ENCODE assay signal across 8 cellular contexts in the genomic region with DNA sequence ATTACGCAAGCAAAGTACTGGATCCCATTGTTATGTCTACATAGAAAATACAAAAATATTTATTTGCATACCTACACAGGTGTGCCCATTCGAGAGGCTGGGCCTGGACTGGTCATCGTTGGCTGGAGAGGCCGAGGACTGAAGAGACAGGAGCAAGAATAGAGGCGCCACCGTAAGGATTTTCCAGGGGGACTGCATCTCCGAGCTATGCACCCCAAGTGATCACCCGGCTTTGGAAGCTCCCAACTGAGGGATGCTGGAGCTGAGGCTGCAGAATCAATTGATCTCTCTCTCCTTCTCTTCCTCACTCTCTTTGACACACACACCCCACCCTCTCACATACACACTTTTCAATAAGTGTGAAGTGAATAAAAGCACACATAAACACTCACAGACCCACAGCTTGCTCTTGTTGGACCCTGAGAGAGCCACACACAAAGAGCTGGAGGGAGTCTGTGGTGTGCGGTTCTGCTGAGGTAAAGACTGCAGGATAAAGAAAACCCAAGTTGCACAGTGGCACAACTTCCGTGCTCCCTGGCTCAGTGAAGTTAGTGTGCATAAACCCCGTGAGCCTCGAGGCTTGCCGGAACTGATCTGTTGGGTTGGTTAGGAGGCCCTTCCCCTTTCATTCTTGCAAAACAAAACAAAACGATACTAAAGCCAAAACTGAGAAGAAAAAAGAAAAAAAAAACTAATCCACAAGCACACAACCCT. TPM values are rescaled to one million over a fixed set of nuclear protein-coding genes. Genes with fewer than 3 reads are reported as not detected.
A peak's percentile ranks its signal among the peaks of the same experiment; 100 is the strongest.
DNase-seq lines count a peak whose midpoint lies in the region; ATAC-seq and TF ChIP-seq lines count a peak whose summit lies in the region.

A gene with protein sequence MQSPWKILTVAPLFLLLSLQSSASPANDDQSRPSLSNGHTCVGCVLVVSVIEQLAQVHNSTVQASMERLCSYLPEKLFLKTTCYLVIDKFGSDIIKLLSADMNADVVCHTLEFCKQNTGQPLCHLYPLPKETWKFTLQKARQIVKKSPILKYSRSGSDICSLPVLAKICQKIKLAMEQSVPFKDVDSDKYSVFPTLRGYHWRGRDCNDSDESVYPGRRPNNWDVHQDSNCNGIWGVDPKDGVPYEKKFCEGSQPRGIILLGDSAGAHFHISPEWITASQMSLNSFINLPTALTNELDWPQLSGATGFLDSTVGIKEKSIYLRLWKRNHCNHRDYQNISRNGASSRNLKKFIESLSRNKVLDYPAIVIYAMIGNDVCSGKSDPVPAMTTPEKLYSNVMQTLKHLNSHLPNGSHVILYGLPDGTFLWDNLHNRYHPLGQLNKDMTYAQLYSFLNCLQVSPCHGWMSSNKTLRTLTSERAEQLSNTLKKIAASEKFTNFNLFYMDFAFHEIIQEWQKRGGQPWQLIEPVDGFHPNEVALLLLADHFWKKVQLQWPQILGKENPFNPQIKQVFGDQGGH (minus strand): TSS at position 544 of the 714 bp plus-strand sequence. CDS start 346 bp downstream, at position 198.

- H3K9me3 ChIP-seq in OCI-LY3 (ENCODE audit: insufficient read depth, low read length): no peaks in the 10 kb centered on the region

- H3K79me2 ChIP-seq in OCI-LY3 (ENCODE audit: low read length): no peaks in the 10 kb centered on the region

- H3K9ac ChIP-seq in OCI-LY3 (ENCODE audit: low read length): peak within 1 kb of the TSS; percentile 43; the same call in 1 of the 2 replicates

- peak within 1 kb of the TSS; percentile 81 for H3K4me2 ChIP-seq in OCI-LY3 (ENCODE audit: low read length)

- peak; percentile 88 for ATAC-seq in HG02588 (IDR thresholded peaks at IDR 0.05; ENCODE audit: unreplicated experiment)
- ATAC-seq in SK-N-SH treated with all-trans-retinoic acid at 6 μM for 48 hours: no peak

- no peaks in the 10 kb centered on the region for H3K36me3 ChIP-seq in GM06990 (ENCODE audit: control insufficient read depth, insufficient read depth, low read length)
- H3K36me3 ChIP-seq in OCI-LY3 (replicated peaks; ENCODE audit: low read depth, low read length): no peaks in the 10 kb centered on the region

- no peak within 1 kb of the TSS for H3K4me3 ChIP-seq in GM06990 (replicated peaks; ENCODE audit: low read depth, low read length)
- H3K4me3 ChIP-seq in OCI-LY3 (ENCODE audit: low read length): peak within 1 kb of the TSS; percentile 54

- peaks cover 33% of the 10 kb centered on the region for H3K4me1 ChIP-seq in OCI-LY3 (ENCODE audit: low read length)

- H3K27ac ChIP-seq in OCI-LY3 (ENCODE audit: low read length): peak within 1 kb of the TSS; percentile 52

- DNase-seq in GM06990 (ENCODE audit: extremely low read depth, insufficient read length) (peak; percentile 21), mucosa of gallbladder (ENCODE audit: low spot score) (peak; percentile 68), cerebellum (ENCODE audit: low spot score) (no peak)
- peak; percentile 23 for DNase-seq in activated T-helper 9 cell treated with anti-CD3 and anti-CD28 coated beads, Interleukin-2, amount 50 U/mL, for 16 hours (ENCODE audit: low read depth)
- DNase-seq in stimulated activated naive CD4-positive, alpha-beta T cell treated with Interleukin-2 at 50 U/mL for 16 hours (lab: John Stamatoyannopoulos, UW): peak; percentile 57

- TF ChIP-seq CTCF in GM06990 (IDR thresholded peaks at IDR 0.05; ENCODE audit: insufficient read depth, low read length, poor library complexity, severe bottlenecking) (no peak), OCI-LY3 (IDR thresholded peaks at IDR 0.05; ENCODE audit: low read depth, low read length) (no peak)

- no peaks in the 10 kb centered on the region for H4K20me1 ChIP-seq in OCI-LY3 (ENCODE audit: insufficient read depth, low read length)

- H2AFZ ChIP-seq in OCI-LY3 (ENCODE audit: low read depth, low read length): peak within 1 kb of the TSS; percentile 87

- H3K27me3 ChIP-seq in GM06990 (replicated peaks; ENCODE audit: control insufficient read depth, insufficient read depth, low read length) (no peaks in the 10 kb centered on the region), OCI-LY3 (ENCODE audit: low read depth, low read length) (no peaks in the 10 kb centered on the region)

TF ChIP-seq in SK-N-SH treated with all-trans-retinoic acid at 6 μM for 48 hours, 23 proteins besides CTCF, POLR2A, EP300 and RAD21:
- TF ChIP-seq ZNF565 (CRISPR knock-in tag; conservative IDR thresholded peaks at IDR 0.05; ENCODE audit: low read depth) (no peak), ZFP30 (CRISPR knock-in tag; IDR thresholded peaks at IDR 0.05) (no peak), CSDC2 (CRISPR knock-in tag; IDR thresholded peaks at IDR 0.05) (no peak), ZNF8 (CRISPR knock-in tag; IDR thresholded peaks at IDR 0.05) (no peak), OSR1 (CRISPR knock-in tag; IDR thresholded peaks at IDR 0.05) (no peak), TOX (CRISPR knock-in tag; IDR thresholded peaks at IDR 0.05; ENCODE audit: borderline replicate concordance) (no peak), SNAI2 (CRISPR knock-in tag; IDR thresholded peaks at IDR 0.05) (no peak), ESRRG (CRISPR knock-in tag; IDR thresholded peaks at IDR 0.05) (no peak), TCF4 (CRISPR knock-in tag; IDR thresholded peaks at IDR 0.05; ENCODE audit: borderline replicate concordance) (no peak), ISL1 (CRISPR knock-in tag; IDR thresholded peaks at IDR 0.05) (no peak), RARB (CRISPR knock-in tag; IDR thresholded peaks at IDR 0.05) (no peak), ZFP3 (CRISPR knock-in tag; IDR thresholded peaks at IDR 0.05) (no peak), BACH2 (CRISPR knock-in tag; IDR thresholded peaks at IDR 0.05; ENCODE audit: borderline replicate concordance) (no peak), GLIS3 (CRISPR knock-in tag; IDR thresholded peaks at IDR 0.05) (no peak), PPARA (CRISPR knock-in tag; IDR thresholded peaks at IDR 0.05; ENCODE audit: borderline replicate concordance) (no peak)
- TF ChIP-seq, protein P1, sequence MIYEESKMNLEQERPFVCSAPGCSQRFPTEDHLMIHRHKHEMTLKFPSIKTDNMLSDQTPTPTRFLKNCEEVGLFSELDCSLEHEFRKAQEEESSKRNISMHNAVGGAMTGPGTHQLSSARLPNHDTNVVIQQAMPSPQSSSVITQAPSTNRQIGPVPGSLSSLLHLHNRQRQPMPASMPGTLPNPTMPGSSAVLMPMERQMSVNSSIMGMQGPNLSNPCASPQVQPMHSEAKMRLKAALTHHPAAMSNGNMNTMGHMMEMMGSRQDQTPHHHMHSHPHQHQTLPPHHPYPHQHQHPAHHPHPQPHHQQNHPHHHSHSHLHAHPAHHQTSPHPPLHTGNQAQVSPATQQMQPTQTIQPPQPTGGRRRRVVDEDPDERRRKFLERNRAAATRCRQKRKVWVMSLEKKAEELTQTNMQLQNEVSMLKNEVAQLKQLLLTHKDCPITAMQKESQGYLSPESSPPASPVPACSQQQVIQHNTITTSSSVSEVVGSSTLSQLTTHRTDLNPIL (CRISPR knock-in tag; IDR thresholded peaks at IDR 0.05; ENCODE audit: low read depth): no peak
- TF ChIP-seq, protein P2, sequence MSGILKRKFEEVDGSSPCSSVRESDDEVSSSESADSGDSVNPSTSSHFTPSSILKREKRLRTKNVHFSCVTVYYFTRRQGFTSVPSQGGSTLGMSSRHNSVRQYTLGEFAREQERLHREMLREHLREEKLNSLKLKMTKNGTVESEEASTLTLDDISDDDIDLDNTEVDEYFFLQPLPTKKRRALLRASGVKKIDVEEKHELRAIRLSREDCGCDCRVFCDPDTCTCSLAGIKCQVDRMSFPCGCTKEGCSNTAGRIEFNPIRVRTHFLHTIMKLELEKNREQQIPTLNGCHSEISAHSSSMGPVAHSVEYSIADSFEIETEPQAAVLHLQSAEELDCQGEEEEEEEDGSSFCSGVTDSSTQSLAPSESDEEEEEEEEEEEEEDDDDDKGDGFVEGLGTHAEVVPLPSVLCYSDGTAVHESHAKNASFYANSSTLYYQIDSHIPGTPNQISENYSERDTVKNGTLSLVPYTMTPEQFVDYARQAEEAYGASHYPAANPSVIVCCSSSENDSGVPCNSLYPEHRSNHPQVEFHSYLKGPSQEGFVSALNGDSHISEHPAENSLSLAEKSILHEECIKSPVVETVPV (CRISPR knock-in tag; IDR thresholded peaks at IDR 0.05): no peak
- TF ChIP-seq, protein P3, sequence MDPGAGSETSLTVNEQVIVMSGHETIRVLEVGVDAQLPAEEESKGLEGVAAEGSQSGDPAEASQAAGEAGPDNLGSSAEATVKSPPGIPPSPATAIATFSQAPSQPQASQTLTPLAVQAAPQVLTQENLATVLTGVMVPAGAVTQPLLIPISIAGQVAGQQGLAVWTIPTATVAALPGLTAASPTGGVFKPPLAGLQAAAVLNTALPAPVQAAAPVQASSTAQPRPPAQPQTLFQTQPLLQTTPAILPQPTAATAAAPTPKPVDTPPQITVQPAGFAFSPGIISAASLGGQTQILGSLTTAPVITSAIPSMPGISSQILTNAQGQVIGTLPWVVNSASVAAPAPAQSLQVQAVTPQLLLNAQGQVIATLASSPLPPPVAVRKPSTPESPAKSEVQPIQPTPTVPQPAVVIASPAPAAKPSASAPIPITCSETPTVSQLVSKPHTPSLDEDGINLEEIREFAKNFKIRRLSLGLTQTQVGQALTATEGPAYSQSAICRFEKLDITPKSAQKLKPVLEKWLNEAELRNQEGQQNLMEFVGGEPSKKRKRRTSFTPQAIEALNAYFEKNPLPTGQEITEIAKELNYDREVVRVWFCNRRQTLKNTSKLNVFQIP (CRISPR knock-in tag; IDR thresholded peaks at IDR 0.05; ENCODE audit: borderline replicate concordance, low read depth): no peak

RNA-seq across cellular contexts. Expression of the gene that starts here (rescaled TPM):
- total RNA-seq in mucosa of gallbladder (17.0 TPM), cerebellum (3.4 TPM)
